ENCODE assay signal across 7 cellular contexts in the genomic region with DNA sequence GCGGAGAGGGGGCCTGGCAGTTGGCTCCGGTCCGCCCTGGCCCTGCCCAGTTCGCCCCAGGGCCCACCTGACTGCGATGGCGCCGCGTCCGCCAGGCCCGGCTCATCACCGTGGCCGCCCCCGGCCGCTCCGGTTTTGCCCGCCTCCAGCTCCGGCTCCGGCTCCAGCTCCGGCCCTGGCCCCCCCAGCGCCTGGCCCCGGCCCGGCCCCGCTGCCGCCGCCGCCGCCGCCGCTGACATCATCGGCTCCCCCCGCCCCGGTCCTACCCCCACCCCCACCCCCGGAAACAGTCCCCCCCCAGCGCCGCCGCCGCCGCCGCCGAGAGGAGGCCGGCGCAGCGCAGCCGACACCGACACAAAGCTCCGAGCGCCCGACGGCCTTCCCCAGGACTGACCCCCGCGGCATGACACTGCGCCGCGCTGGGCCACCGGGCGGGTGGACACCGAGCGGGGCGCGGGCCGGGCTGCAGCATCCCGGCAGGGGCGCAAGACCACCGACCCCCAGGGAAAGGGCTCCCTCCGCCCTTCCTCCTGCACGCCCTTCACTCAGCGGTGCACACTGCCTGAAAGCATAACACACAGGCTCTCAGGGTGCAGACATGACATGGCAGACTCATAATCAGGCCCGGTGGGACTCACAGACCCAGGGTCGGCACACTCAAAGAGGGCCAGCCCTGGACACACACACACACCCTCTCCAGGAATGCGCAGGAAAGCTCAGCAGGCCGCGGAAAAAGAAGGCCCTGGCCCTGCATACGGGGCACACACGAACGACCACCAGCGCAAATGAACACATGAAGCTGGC. TPM values are rescaled to one million over a fixed set of nuclear protein-coding genes. Genes with fewer than 3 reads are reported as not detected.
A peak's percentile ranks its signal among the peaks of the same experiment; 100 is the strongest.
DNase-seq lines count a peak whose midpoint lies in the region; ATAC-seq and TF ChIP-seq lines count a peak whose summit lies in the region.

A gene with protein sequence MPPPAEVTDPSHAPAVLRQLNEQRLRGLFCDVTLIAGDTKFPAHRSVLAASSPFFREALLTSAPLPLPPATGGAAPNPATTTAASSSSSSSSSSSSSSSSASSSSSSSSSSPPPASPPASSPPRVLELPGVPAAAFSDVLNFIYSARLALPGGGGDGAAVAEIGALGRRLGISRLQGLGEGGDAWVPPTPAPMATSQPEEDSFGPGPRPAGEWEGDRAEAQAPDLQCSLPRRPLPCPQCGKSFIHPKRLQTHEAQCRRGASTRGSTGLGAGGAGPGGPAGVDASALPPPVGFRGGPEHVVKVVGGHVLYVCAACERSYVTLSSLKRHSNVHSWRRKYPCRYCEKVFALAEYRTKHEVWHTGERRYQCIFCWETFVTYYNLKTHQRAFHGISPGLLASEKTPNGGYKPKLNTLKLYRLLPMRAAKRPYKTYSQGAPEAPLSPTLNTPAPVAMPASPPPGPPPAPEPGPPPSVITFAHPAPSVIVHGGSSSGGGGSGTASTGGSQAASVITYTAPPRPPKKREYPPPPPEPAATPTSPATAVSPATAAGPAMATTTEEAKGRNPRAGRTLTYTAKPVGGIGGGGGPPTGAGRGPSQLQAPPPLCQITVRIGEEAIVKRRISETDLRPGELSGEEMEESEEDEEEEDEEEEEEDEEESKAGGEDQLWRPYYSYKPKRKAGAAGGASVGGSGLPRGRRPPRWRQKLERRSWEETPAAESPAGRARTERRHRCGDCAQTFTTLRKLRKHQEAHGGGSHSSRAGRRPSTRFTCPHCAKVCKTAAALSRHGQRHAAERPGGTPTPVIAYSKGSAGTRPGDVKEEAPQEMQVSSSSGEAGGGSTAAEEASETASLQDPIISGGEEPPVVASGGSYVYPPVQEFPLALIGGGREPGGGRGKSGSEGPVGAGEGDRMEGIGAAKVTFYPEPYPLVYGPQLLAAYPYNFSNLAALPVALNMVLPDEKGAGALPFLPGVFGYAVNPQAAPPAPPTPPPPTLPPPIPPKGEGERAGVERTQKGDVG (minus strand): TSS at position 243 of the 804 bp plus-strand sequence. CDS start 12,830 bp downstream, outside the sequence.

- H4K20me1 ChIP-seq in OCI-LY3 (ENCODE audit: insufficient read depth, low read length): peaks cover 19% of the 10 kb centered on the region; the same call in 1 of the 2 replicates

- intact Hi-C loops in activated T-helper 2 cell treated with anti-CD3 and anti-CD28 coated beads, Interferon-gamma antibody, Interleukin-2, Interleukin-4, amounts not matched to agents 10 μg/mL and 5 μg/mL and 100 μg/mL, durations not matched to agents 14 hours and 24 hours and 36 hours (cut with micrococcal nuclease): loop anchor here (10.0 kb wide), 2 partner anchors 205 to 355 kb away; a partner anchor contains a TSS
- intact Hi-C loops in naive thymus-derived CD4-positive, alpha-beta T cell (cut with micrococcal nuclease): loop anchor here (1.0 to 10.0 kb wide), 7 partner anchors 24 to 678 kb away; a partner anchor contains a TSS

- CTCF ChIA-PET in naive thymus-derived CD4-positive, alpha-beta T cell (lab: Charles Lee): interaction anchor here (1.0 to 2.4 kb wide), 4 partner anchors 39 to 124 kb away, joined by 3 to 6 read pairs (median 3); a partner anchor contains a TSS

- H3K9me3 Mint-ChIP-seq in activated T-helper 2 cell treated with anti-CD3 and anti-CD28 coated beads, Interferon-gamma antibody, Interleukin-2, Interleukin-4, amounts not matched to agents 10 μg/mL and 5 μg/mL and 100 μg/mL, durations not matched to agents 14 hours and 24 hours and 36 hours: no peaks in the 10 kb centered on the region
- H3K9me3 Mint-ChIP-seq in naive thymus-derived CD4-positive, alpha-beta T cell: peaks cover 0 to 6% (median 0%) of the 10 kb centered on the region in 11 donors

- peak within 1 kb of the TSS; percentile 99 for H3K4me2 ChIP-seq in OCI-LY3 (ENCODE audit: low read length)

- ATAC-seq in GM18505 (IDR thresholded peaks at IDR 0.05; ENCODE audit: unreplicated experiment) (no peak), GM18867 (IDR thresholded peaks at IDR 0.05; ENCODE audit: unreplicated experiment) (no peak)
- ATAC-seq in naive thymus-derived CD4-positive, alpha-beta T cell: peak; percentile 5

- H3K4me3 ChIP-seq in OCI-LY3 (ENCODE audit: low read length): peak within 1 kb of the TSS; percentile 96
- H3K4me3 ChIP-seq in naive thymus-derived CD4-positive, alpha-beta T cell (ENCODE audit: low read length): peak within 1 kb of the TSS; percentile 88

- H3K4me1 ChIP-seq in OCI-LY3 (ENCODE audit: low read length): peaks cover 14% of the 10 kb centered on the region
- H3K4me1 ChIP-seq in naive thymus-derived CD4-positive, alpha-beta T cell (ENCODE audit: control insufficient read depth in 2 of 2, insufficient read depth in 2 of 2, low read length in 2 of 2): peaks cover 26 to 49% of the 10 kb centered on the region in 2 donors

- H3K4me1 Mint-ChIP-seq in activated T-helper 2 cell treated with anti-CD3 and anti-CD28 coated beads, Interferon-gamma antibody, Interleukin-2, Interleukin-4, amounts not matched to agents 10 μg/mL and 5 μg/mL and 100 μg/mL, durations not matched to agents 14 hours and 24 hours and 36 hours (ENCODE audit: low read depth): peaks cover 47% of the 10 kb centered on the region
- peaks cover 51 to 76% (median 68%) of the 10 kb centered on the region in 7 donors for H3K4me1 Mint-ChIP-seq in naive thymus-derived CD4-positive, alpha-beta T cell

- peak within 1 kb of the TSS; percentile 18; the same call in 1 of the 2 replicates for H2AFZ ChIP-seq in OCI-LY3 (ENCODE audit: low read depth, low read length)

- H3K9ac ChIP-seq in OCI-LY3 (ENCODE audit: low read length): peak within 1 kb of the TSS; percentile 83

- no peaks in the 10 kb centered on the region for H3K27me3 Mint-ChIP-seq in activated T-helper 2 cell treated with anti-CD3 and anti-CD28 coated beads, Interferon-gamma antibody, Interleukin-2, Interleukin-4, amounts not matched to agents 10 μg/mL and 5 μg/mL and 100 μg/mL, durations not matched to agents 14 hours and 24 hours and 36 hours (ENCODE audit: low read depth)
- H3K27me3 Mint-ChIP-seq in naive thymus-derived CD4-positive, alpha-beta T cell: no peaks in the 10 kb centered on the region

- peak within 1 kb of the TSS; percentile 38 for H3K27ac ChIP-seq in OCI-LY3 (ENCODE audit: low read length)
- peak within 1 kb of the TSS; percentile 100 for H3K27ac ChIP-seq in naive thymus-derived CD4-positive, alpha-beta T cell (ENCODE audit: low read depth, low read length)

- peak within 1 kb of the TSS; percentile 92 for H3K4me3 Mint-ChIP-seq in activated T-helper 2 cell treated with anti-CD3 and anti-CD28 coated beads, Interferon-gamma antibody, Interleukin-2, Interleukin-4, amounts not matched to agents 10 μg/mL and 5 μg/mL and 100 μg/mL, durations not matched to agents 14 hours and 24 hours and 36 hours (ENCODE audit: low read depth)
- H3K4me3 Mint-ChIP-seq in naive thymus-derived CD4-positive, alpha-beta T cell: peak within 1 kb of the TSS; percentile 90 to 99 (median 98)

- peaks cover 47% of the 10 kb centered on the region for H3K79me2 ChIP-seq in OCI-LY3 (ENCODE audit: low read length)

- TF ChIP-seq CTCF in OCI-LY3 (IDR thresholded peaks at IDR 0.05; ENCODE audit: low read depth, low read length): no peak
- TF ChIP-seq CTCF in subcutaneous adipose tissue (IDR thresholded peaks at IDR 0.05; ENCODE audit: low read depth): no peak

- POLR2A ChIA-PET in naive thymus-derived CD4-positive, alpha-beta T cell (lab: Charles Lee): interaction anchor here (0.7 to 12.3 kb wide), 27 partner anchors 8 to 458 kb away, joined by 3 to 199 read pairs (median 5); a partner anchor contains a TSS

- no peaks in the 10 kb centered on the region for H3K36me3 ChIP-seq in OCI-LY3 (replicated peaks; ENCODE audit: low read depth, low read length)
- H3K36me3 ChIP-seq in naive thymus-derived CD4-positive, alpha-beta T cell (ENCODE audit: control insufficient read depth in 2 of 3, insufficient read depth in 3 of 3, low read length in 3 of 3): peaks cover 0 to 3% (median 0%) of the 10 kb centered on the region in 3 experiments

- H3K27me3 ChIP-seq in OCI-LY3 (ENCODE audit: low read depth, low read length): no peaks in the 10 kb centered on the region
- no peaks in the 10 kb centered on the region for H3K27me3 ChIP-seq in naive thymus-derived CD4-positive, alpha-beta T cell (ENCODE audit: control insufficient read depth in 2 of 2, insufficient read depth in 2 of 2, low read length in 2 of 2)

- H3K36me3 Mint-ChIP-seq in activated T-helper 2 cell treated with anti-CD3 and anti-CD28 coated beads, Interferon-gamma antibody, Interleukin-2, Interleukin-4, amounts not matched to agents 10 μg/mL and 5 μg/mL and 100 μg/mL, durations not matched to agents 14 hours and 24 hours and 36 hours (ENCODE audit: low read depth): peaks cover 4% of the 10 kb centered on the region
- H3K36me3 Mint-ChIP-seq in naive thymus-derived CD4-positive, alpha-beta T cell: peaks cover 0 to 6% (median 0%) of the 10 kb centered on the region in 5 donors

- H3K27ac Mint-ChIP-seq in activated T-helper 2 cell treated with anti-CD3 and anti-CD28 coated beads, Interferon-gamma antibody, Interleukin-2, Interleukin-4, amounts not matched to agents 10 μg/mL and 5 μg/mL and 100 μg/mL, durations not matched to agents 14 hours and 24 hours and 36 hours: peak within 1 kb of the TSS; percentile 76
- peak within 1 kb of the TSS; percentile 90 to 100 (median 100) for H3K27ac Mint-ChIP-seq in naive thymus-derived CD4-positive, alpha-beta T cell

- no peaks in the 10 kb centered on the region for H3K9me3 ChIP-seq in OCI-LY3 (ENCODE audit: insufficient read depth, low read length)
- H3K9me3 ChIP-seq in naive thymus-derived CD4-positive, alpha-beta T cell (ENCODE audit: control insufficient read depth in 2 of 3, low read length in 3 of 3): no peaks in the 10 kb centered on the region

- peak; percentile 49 for TF ChIP-seq POLR2A in GM18505 (IDR thresholded peaks at IDR 0.05; ENCODE audit: borderline replicate concordance, extremely low read depth, insufficient read depth, insufficient read length)

- peak; percentile 55 for DNase-seq in activated T-helper 2 cell treated with anti-CD3 and anti-CD28 coated beads, Interferon-gamma antibody, Interleukin-2, Interleukin-4, amounts not matched to agents 10 μg/mL and 5 μg/mL and 100 μg/mL, durations not matched to agents 14 hours and 24 hours and 36 hours (ENCODE audit: low spot score)
- peak; percentile 28 for DNase-seq in fibroblast of peridontal ligament (ENCODE audit: extremely low read depth)
- peak; percentile 65 to 78 (median 70) for DNase-seq in naive thymus-derived CD4-positive, alpha-beta T cell

RNA-seq across cellular contexts. Expression of the gene that starts here (rescaled TPM):
- total RNA-seq in activated T-helper 2 cell treated with anti-CD3 and anti-CD28 coated beads, Interferon-gamma antibody, Interleukin-2, Interleukin-4, amounts not matched to agents 10 μg/mL and 5 μg/mL and 100 μg/mL, durations not matched to agents 14 hours and 24 hours and 36 hours: 20.2 and 20.3 TPM in 2 replicates
- total RNA-seq in naive thymus-derived CD4-positive, alpha-beta T cell: 10 to 100 TPM; 30.3 to 89.2 (median 64.1) TPM
- 10 to 100 TPM; 15.3 to 25.5 TPM for polyA plus RNA-seq in naive thymus-derived CD4-positive, alpha-beta T cell
- total RNA-seq in subcutaneous adipose tissue: 10 to 100 TPM; 34.2 to 58.0 (median 39.3) TPM
